9 cellular contexts compared by ENCODE assay signal in genomic region chr3:16467368-16467767, GRCh38. TPM values are rescaled to one million over a fixed set of nuclear protein-coding genes. Genes with fewer than 3 reads are reported as not detected.
A peak's percentile ranks its signal among the peaks of the same experiment; 100 is the strongest.
DNase-seq lines count a peak whose midpoint lies in the region; ATAC-seq and TF ChIP-seq lines count a peak whose summit lies in the region.
"Had no signal": no experiment of that assay in that cellular context is flagged by ENCODE, and none has a peak within 500 bp of the region (broad histone marks: within the 10 kb centered on the region; RNA-seq: fewer than 3 reads in every experiment).

No MANE protein-coding gene starts in this region.

- no peak for TF ChIP-seq POLR2A in thyroid gland (IDR thresholded peaks at IDR 0.05)

- intact Hi-C loops in thyroid gland (cut with DNase I): no loop called here

- ATAC-seq in GM19023 (IDR thresholded peaks at IDR 0.05; ENCODE audit: unreplicated experiment) (peak; percentile 89), HG03039 (IDR thresholded peaks at IDR 0.05; ENCODE audit: unreplicated experiment) (peak; percentile 76)

- WGBS in thyroid gland, 2 donors: 75 to 79% methylated on average over 8 of the region's 9 CpGs

- H3K36me3 ChIP-seq in thyroid gland: peaks cover 0 to 12% of the 10 kb centered on the region in 2 donors

- H3K9me3 ChIP-seq in thyroid gland: no peaks in the 10 kb centered on the region

- H3K4me3 ChIP-seq in thyroid gland (replicated peaks in 1 of 3): no peak overlapping the region

- no peak for TF ChIP-seq CTCF in thyroid gland (IDR thresholded peaks at IDR 0.05)

- H3K4me1 ChIP-seq in thyroid gland: peaks cover 31 to 52% of the 10 kb centered on the region in 2 donors

- H3K27me3 ChIP-seq in thyroid gland: no peaks in the 10 kb centered on the region

- peak; percentile 26 for DNase-seq in activated T-cell treated with anti-CD3 and anti-CD28 coated beads for 4 hours
- DNase-seq in stimulated activated CD4-positive, alpha-beta T cell treated with anti-CD3 and anti-CD28 coated beads, Interleukin-4, amount 100 ng/mL, for 4 hours: peak; percentile 18 to 58
- no peak for DNase-seq in HuH-7.5 (ENCODE audit: low spot score)
- no peak for DNase-seq in NCI-H82 treated with DMSO at 0.1 percent for 48 hours (lab: John Stamatoyannopoulos, UW; ENCODE audit: unreplicated experiment)
- no peak for DNase-seq in HuH-7 (ENCODE audit: low spot score)
- no peak for DNase-seq in thyroid gland
- DNase-seq: small intestine had no signal

- H3K27ac ChIP-seq in thyroid gland: no peak overlapping the region

RNA-seq across cellular contexts. Expression of gene RFTN1, which starts 46.1 kb away (rescaled TPM):
- 100 to 1,000 TPM; 110 to 239 (median 153) TPM for total RNA-seq in thyroid gland

Comparison
In these comparisons a context has a peak if more than half of its experiments do, and no peak if none do; other contexts are left out.
1. DNase-seq: peak in activated T-cell treated with anti-CD3 and anti-CD28 coated beads for 4 hours (single experiment) and stimulated activated CD4-positive, alpha-beta T cell treated with anti-CD3 and anti-CD28 coated beads, Interleukin-4, amount 100 ng/mL, for 4 hours (2 of 2); none in HuH-7.5 (single experiment), NCI-H82 treated with DMSO at 0.1 percent for 48 hours (single experiment), HuH-7 (single experiment) and thyroid gland (0 of 2).